In genomic region chr15:52289629-52290081, GRCh38 we compare ENCODE assay signal across 13 cellular contexts. TPM values are rescaled to one million over a fixed set of nuclear protein-coding genes. Genes with fewer than 3 reads are reported as not detected.
A peak's percentile ranks its signal among the peaks of the same experiment; 100 is the strongest.
DNase-seq lines count a peak whose midpoint lies in the region; ATAC-seq, FAIRE-seq and TF ChIP-seq lines count a peak whose summit lies in the region.
"Had no signal": no experiment of that assay in that cellular context is flagged by ENCODE, and none has a peak within 500 bp of the region (broad histone marks: within the 10 kb centered on the region; RNA-seq: fewer than 3 reads in every experiment).

No MANE protein-coding gene starts in this region.

- H3F3A ChIP-seq in GM23248 (ENCODE audit: insufficient read depth), result no peaks in the 10 kb centered on the region

- peaks cover 5% of the 10 kb centered on the region for H3K27me3 ChIP-seq in left ventricle myocardium inferior (ENCODE audit: low read depth)
- no peaks in the 10 kb centered on the region for H3K27me3 ChIP-seq in vagina
- H3K27me3 ChIP-seq in GM23248 (replicated peaks; ENCODE audit: insufficient read depth), result peaks cover 15% of the 10 kb centered on the region

- intact Hi-C loops in left ventricle myocardium inferior (cut with micrococcal nuclease), result no loop called here
- intact Hi-C loops in left cardiac atrium (cut with DNase I), result no loop called here
- intact Hi-C loops in vagina (cut with DNase I), result no loop called here

- in situ Hi-C loops in GM23248 (cut with MboI), result no loop called here

- no peak for TF ChIP-seq POLR2A in vagina (IDR thresholded peaks at IDR 0.05)

- H3K4me2 ChIP-seq in GM23248 (ENCODE audit: unreplicated experiment), result no peak overlapping the region

- 19 to 23% methylated on average over 4 of the region's 4 CpGs for WGBS in GM23248 (ENCODE audit: low coverage in 1 of 2, low lambda C conversion rate in 2 of 2, missing lambda C conversion rate in 2 of 2), 2 experiments

- H3K9ac ChIP-seq in GM23248, result no peak overlapping the region

- H3K4me3 ChIP-seq in left ventricle myocardium inferior (no peak overlapping the region), vagina (no peak overlapping the region), GM23248 (no peak overlapping the region)
- H3K4me3 ChIP-seq: skin epidermis had no signal

- H3K27ac ChIP-seq in left ventricle myocardium inferior (replicated peaks) (peak overlapping the region; percentile 8), caudate nucleus (ENCODE audit: low read depth, low read length) (peak overlapping the region; percentile 85), vagina (peak overlapping the region; percentile 56), GM23248 (no peak overlapping the region)

- H2AFZ ChIP-seq in GM23248, result no peak overlapping the region

- no peak for DNase-seq in left ventricle myocardium inferior
- no peak for DNase-seq in left cardiac atrium
- DNase-seq in caudate nucleus (lab: John Stamatoyannopoulos, UW), result peak in 1 of 61 donors; percentile 30
- DNase-seq in medulla oblongata (ENCODE audit: extremely low spot score), result peak; percentile 87
- peak in 1 of 2 donors; percentile 62 for DNase-seq in vagina (ENCODE audit: extremely low spot score in 2 of 2)
- no peak for DNase-seq in stimulated activated CD4-positive, alpha-beta T cell treated with anti-CD3 and anti-CD28 coated beads, Interleukin-2, amount 100 ng/mL, for 48 hours
- no peak for DNase-seq in GM23248
- DNase-seq in RCC 7860 (ENCODE audit: low spot score), result no peak
- DNase-seq: activated CD4-positive, alpha-beta T cell treated with anti-CD3 and anti-CD28 coated beads for 1 hour; activated effector memory CD4-positive, alpha-beta T cell treated with Interleukin-2 at 50 U/mL for 16 hours; glutamatergic neuron had no signal

- H3K9me3 ChIP-seq in left ventricle myocardium inferior (replicated peaks) (no peaks in the 10 kb centered on the region), vagina (no peaks in the 10 kb centered on the region), GM23248 (ENCODE audit: low read depth) (no peaks in the 10 kb centered on the region)

- no peak for ATAC-seq in left cardiac atrium

- no peaks in the 10 kb centered on the region for H3K36me3 ChIP-seq in left ventricle myocardium inferior
- no peaks in the 10 kb centered on the region for H3K36me3 ChIP-seq in vagina
- H3K36me3 ChIP-seq in GM23248 (ENCODE audit: low read depth), result no peaks in the 10 kb centered on the region

- H3K4me1 ChIP-seq in left ventricle myocardium inferior, result peaks cover 1% of the 10 kb centered on the region
- peaks cover 6% of the 10 kb centered on the region for H3K4me1 ChIP-seq in vagina
- no peaks in the 10 kb centered on the region for H3K4me1 ChIP-seq in GM23248 (ENCODE audit: insufficient read depth)

- TF ChIP-seq CTCF in left ventricle myocardium inferior (IDR thresholded peaks at IDR 0.05; ENCODE audit: borderline replicate concordance) (no peak), vagina (IDR thresholded peaks at IDR 0.05) (no peak)

- no peaks in the 10 kb centered on the region for H4K20me1 ChIP-seq in GM23248 (ENCODE audit: insufficient read depth)

- H3K9me2 ChIP-seq in GM23248 (ENCODE audit: insufficient read depth), result no peaks in the 10 kb centered on the region

- no peak for FAIRE-seq in RCC 7860 (lab: Jason Lieb, UNC)
- FAIRE-seq: G401.6 had no signal

- H3K79me2 ChIP-seq in GM23248 (ENCODE audit: insufficient read depth), result no peaks in the 10 kb centered on the region

RNA-seq across cellular contexts. Expression of gene MYO5C, which starts 5.9 kb away (rescaled TPM):
- total RNA-seq in left ventricle myocardium inferior (2.9 TPM), left cardiac atrium (10 to 100 TPM in 1 of 2 donors, 1 to 10 TPM in 1; 8.2 to 17.1 TPM), vagina (10.3 TPM)
- total RNA-seq in GM23248 (2014; rRNA removed; shearing (Covaris generic)), result not detected in 2 replicates
- not detected in 2 replicates for polyA plus RNA-seq in GM23248 (2016; fragmentation: Nextera tagmentation; extraction: Ambion mirVana)
